ENCODE assay signal across 24 cellular contexts in genomic region chr22:26295583-26296126, GRCh38.
DNase-seq lines count a peak whose midpoint lies in the region; ATAC-seq and TF ChIP-seq lines count a peak whose summit lies in the region.
"Had no signal": no experiment of that assay in that cellular context is flagged by ENCODE, and none has a peak within 500 bp of the region (broad histone marks: within the 10 kb centered on the region; RNA-seq: fewer than 3 reads in every experiment).

No MANE protein-coding gene starts in this region.

- peaks cover 1 to 2% of the 10 kb centered on the region in 2 donors for H3K9me3 Mint-ChIP-seq in activated T-cell treated with anti-CD3 and anti-CD28 coated beads, Interleukin-2, amount 50 U/mL, for 72 hours

- H3K4me2 ChIP-seq in DND-41 (ENCODE audit: insufficient read depth, low read length) = no peak overlapping the region; the same call in 1 of the 2 replicates
- no peak overlapping the region for H3K4me2 ChIP-seq in trophoblast cell (ENCODE audit: low read length)
- H3K4me2 ChIP-seq in smooth muscle cell = no peak overlapping the region
- H3K4me2 ChIP-seq: PC-9 had no signal

- no peak overlapping the region for H4K91ac ChIP-seq in trophoblast cell (ENCODE audit: low read depth, low read length)

- H3K9me3 ChIP-seq in DND-41 (ENCODE audit: insufficient read depth, low read length, severe bottlenecking) (no peaks in the 10 kb centered on the region), SK-N-MC (ENCODE audit: low read depth, low read length) (no peaks in the 10 kb centered on the region), trophoblast cell (ENCODE audit: insufficient read depth, low read depth, low read length) (no peaks in the 10 kb centered on the region), smooth muscle cell (replicated peaks; ENCODE audit: low read depth) (no peaks in the 10 kb centered on the region)
- H3K9me3 ChIP-seq: heart right ventricle, neutrophil, prostate gland, upper lobe of left lung had no signal

- H2AFZ ChIP-seq in DND-41 (ENCODE audit: low read depth, low read length) = peak overlapping the region; percentile 73; the same call in 1 of the 2 replicates
- H2AFZ ChIP-seq in trophoblast cell (ENCODE audit: insufficient read depth, low read length, poor library complexity) = no peak overlapping the region
- H2AFZ ChIP-seq in smooth muscle cell (ENCODE audit: low read depth) = no peak overlapping the region
- H2AFZ ChIP-seq: PC-9 had no signal

- no peaks in the 10 kb centered on the region for H3F3A ChIP-seq in smooth muscle cell (ENCODE audit: low read depth)

- DNase-seq in activated T-cell treated with anti-CD3 and anti-CD28 coated beads, Interleukin-2, amount 50 U/mL, for 72 hours = no peak
- DNase-seq in activated T-cell treated with anti-CD3 and anti-CD28 coated beads, Interleukin-2, amount 50 U/mL, for 1 hour = no peak
- DNase-seq in DND-41 = no peak
- peak; percentile 1 for DNase-seq in SK-N-MC (ENCODE audit: low read depth, low spot score)
- peak; percentile 7 for DNase-seq in fibroblast of peridontal ligament (ENCODE audit: extremely low read depth)
- no peak for DNase-seq in trophoblast cell
- DNase-seq in EL = no peak
- no peak for DNase-seq in smooth muscle cell (lab: John Stamatoyannopoulos, UW; ENCODE audit: unreplicated experiment)
- DNase-seq: activated CD4-positive, alpha-beta T cell treated with anti-CD3 and anti-CD28 coated beads for 4 hours; brain microvascular endothelial cell; C1 segment of cervical spinal cord; Calu3; heart right ventricle; mammary epithelial cell; NCI-H1105; NCI-H226; NCI-H82; PC-9; Right ventricle myocardium superior; T-helper 1 cell; upper lobe of left lung had no signal

- no peak for ATAC-seq in activated T-cell treated with anti-CD3 and anti-CD28 coated beads, Interleukin-2, amount 50 U/mL, for 72 hours (replicated peaks in 1 of 2)
- ATAC-seq in DND-41 (ENCODE audit: insufficient read depth, low read depth) = 0 out of 3 replicates have a peak, but pooled peaks have one; percentile 7
- ATAC-seq: heart right ventricle had no signal

- TF ChIP-seq CTCF in DND-41 (IDR thresholded peaks at IDR 0.05; ENCODE audit: borderline replicate concordance, extremely low read depth, low read length, poor library complexity, severe bottlenecking) = no peak
- no peak for TF ChIP-seq CTCF in smooth muscle cell (IDR thresholded peaks at IDR 0.05; ENCODE audit: borderline replicate concordance, insufficient read depth, poor library complexity, severe bottlenecking)

- no peak overlapping the region for H3K14ac ChIP-seq in trophoblast cell (ENCODE audit: low read length)

- no peak overlapping the region for H3K4ac ChIP-seq in trophoblast cell (ENCODE audit: low read depth, low read length)

- H2BK120ac ChIP-seq in trophoblast cell (ENCODE audit: insufficient read depth, low read length, poor library complexity) = no peak overlapping the region

- H3K27ac ChIP-seq in DND-41 (ENCODE audit: low read length) (no peak overlapping the region), SK-N-MC (no peak overlapping the region), trophoblast cell (ENCODE audit: low read depth, low read length) (no peak overlapping the region), smooth muscle cell (ENCODE audit: low read depth) (no peak overlapping the region)
- H3K27ac ChIP-seq: brain microvascular endothelial cell, heart right ventricle, HL-60, neutrophil, PC-9, prostate gland, upper lobe of left lung had no signal

- H3K27ac Mint-ChIP-seq in activated T-cell treated with anti-CD3 and anti-CD28 coated beads, Interleukin-2, amount 50 U/mL, for 72 hours = peak overlapping the region; percentile 94

- H3K4me1 ChIP-seq in DND-41 (ENCODE audit: insufficient read depth, low read length) = peaks cover 17% of the 10 kb centered on the region
- no peaks in the 10 kb centered on the region for H3K4me1 ChIP-seq in trophoblast cell (ENCODE audit: control insufficient read depth in 1 of 2, insufficient read depth in 2 of 2, low read length in 2 of 2)
- H3K4me1 ChIP-seq in smooth muscle cell (ENCODE audit: low read depth) = no peaks in the 10 kb centered on the region
- H3K4me1 ChIP-seq: heart right ventricle, prostate gland, upper lobe of left lung had no signal

- no peak overlapping the region for H2BK5ac ChIP-seq in trophoblast cell (ENCODE audit: low read depth, low read length, poor library complexity)

- no peak overlapping the region for H2AK5ac ChIP-seq in trophoblast cell (ENCODE audit: low read length)

- no peak overlapping the region for H2BK12ac ChIP-seq in trophoblast cell (ENCODE audit: low read length)

- WGBS in trophoblast cell (ENCODE audit: extremely low coverage, insufficient coverage, insufficient read length) = no CpG with 5 or more reads among the region's 3 CpGs
- WGBS in smooth muscle cell (ENCODE audit: low lambda C conversion rate) = 79% methylated on average over 3 of the region's 3 CpGs

- H3K27me3 ChIP-seq in DND-41 (ENCODE audit: insufficient read depth, low read length, poor library complexity) (no peaks in the 10 kb centered on the region), trophoblast cell (ENCODE audit: insufficient read depth, low read length) (no peaks in the 10 kb centered on the region), smooth muscle cell (ENCODE audit: low read depth) (no peaks in the 10 kb centered on the region)
- H3K27me3 ChIP-seq: brain microvascular endothelial cell, neutrophil, upper lobe of left lung had no signal

- H4K8ac ChIP-seq in trophoblast cell (ENCODE audit: low read depth, low read length) = no peak overlapping the region

- H3K36me3 ChIP-seq in DND-41 (ENCODE audit: insufficient read depth, low read length) (no peaks in the 10 kb centered on the region), SK-N-MC (ENCODE audit: insufficient read depth, low read length) (no peaks in the 10 kb centered on the region), trophoblast cell (ENCODE audit: control insufficient read depth in 1 of 2, insufficient read depth in 2 of 2, low read length in 2 of 2) (no peaks in the 10 kb centered on the region), smooth muscle cell (ENCODE audit: low read depth) (no peaks in the 10 kb centered on the region)
- H3K36me3 ChIP-seq: brain microvascular endothelial cell, heart right ventricle, neutrophil, prostate gland, upper lobe of left lung had no signal

- H4K12ac ChIP-seq in trophoblast cell (ENCODE audit: low read depth, low read length) = no peak overlapping the region

- H3K4me3 Mint-ChIP-seq in activated T-cell treated with anti-CD3 and anti-CD28 coated beads, Interleukin-2, amount 50 U/mL, for 72 hours = peak overlapping the region in 1 of 2 donors; percentile 87

- H3K79me2 ChIP-seq in DND-41 (ENCODE audit: insufficient read depth, low read length) (no peaks in the 10 kb centered on the region), trophoblast cell (ENCODE audit: control insufficient read depth, insufficient read depth, low read length, poor library complexity) (no peaks in the 10 kb centered on the region), smooth muscle cell (ENCODE audit: low read depth) (no peaks in the 10 kb centered on the region)

- H3K4me1 Mint-ChIP-seq in activated T-cell treated with anti-CD3 and anti-CD28 coated beads, Interleukin-2, amount 50 U/mL, for 72 hours (ENCODE audit: low read depth) = peaks cover 20% of the 10 kb centered on the region

- H3K9ac ChIP-seq in DND-41 (ENCODE audit: low read depth, low read length) = no peak overlapping the region
- H3K9ac ChIP-seq in SK-N-MC (ENCODE audit: insufficient read length) = no peak overlapping the region
- H3K9ac ChIP-seq in trophoblast cell (ENCODE audit: low read length) = no peak overlapping the region
- no peak overlapping the region for H3K9ac ChIP-seq in smooth muscle cell (ENCODE audit: low read depth)

- H4K20me1 ChIP-seq in DND-41 (ENCODE audit: insufficient read depth, low read length) (no peaks in the 10 kb centered on the region), smooth muscle cell (ENCODE audit: low read depth) (no peaks in the 10 kb centered on the region)

- no peak overlapping the region for H3K18ac ChIP-seq in trophoblast cell (ENCODE audit: low read length)

- no peak overlapping the region for H3K4me3 ChIP-seq in DND-41 (ENCODE audit: low read depth in 1 of 2, low read length in 2 of 2)
- H3K4me3 ChIP-seq in SK-N-MC = no peak overlapping the region
- H3K4me3 ChIP-seq in trophoblast cell (ENCODE audit: low read depth, low read length) = no peak overlapping the region
- no peak overlapping the region for H3K4me3 ChIP-seq in smooth muscle cell
- H3K4me3 ChIP-seq: heart right ventricle, PC-9, prostate gland had no signal

- H3K27me3 Mint-ChIP-seq in activated T-cell treated with anti-CD3 and anti-CD28 coated beads, Interleukin-2, amount 50 U/mL, for 72 hours (ENCODE audit: low read depth) = no peaks in the 10 kb centered on the region

- H3K36me3 Mint-ChIP-seq in activated T-cell treated with anti-CD3 and anti-CD28 coated beads, Interleukin-2, amount 50 U/mL, for 72 hours (ENCODE audit: insufficient read depth in 2 of 2) = no peaks in the 10 kb centered on the region

- H3K23ac ChIP-seq in trophoblast cell (ENCODE audit: low read length) = no peak overlapping the region

- H3K79me1 ChIP-seq in trophoblast cell (ENCODE audit: low read length) = no peaks in the 10 kb centered on the region

Comparison
In these comparisons a context has a peak if more than half of its experiments do, and no peak if none do; other contexts are left out.
1. DNase-seq: peak in SK-N-MC (single experiment) and fibroblast of peridontal ligament (single experiment); none in activated T-cell treated with anti-CD3 and anti-CD28 coated beads, Interleukin-2, amount 50 U/mL, for 72 hours (0 of 2), activated T-cell treated with anti-CD3 and anti-CD28 coated beads, Interleukin-2, amount 50 U/mL, for 1 hour (single experiment), DND-41 (single experiment), trophoblast cell (0 of 2), EL (single experiment) and smooth muscle cell (single experiment).